Comparison of ENCODE assay signal across 22 cellular contexts in genomic region chr10:7269988-7270387, GRCh38.
DNase-seq lines count a peak whose midpoint lies in the region; ATAC-seq and TF ChIP-seq lines count a peak whose summit lies in the region.
"Had no signal": no experiment of that assay in that cellular context is flagged by ENCODE, and none has a peak within 500 bp of the region (broad histone marks: within the 10 kb centered on the region; RNA-seq: fewer than 3 reads in every experiment).

No MANE protein-coding gene starts in this region.

- POLR2A ChIA-PET in activated CD8-positive, alpha-beta T cell treated with anti-CD3 and anti-CD28 coated beads for 36 hours (lab: Charles Lee): interaction anchor here (0.7 to 1.7 kb wide), 5 partner anchors 8 to 1840 kb away, joined by 3 to 8 read pairs (median 3); no protein-coding TSS in a partner anchor
- POLR2A ChIA-PET in activated CD8-positive, alpha-beta T cell treated with anti-CD3 and anti-CD28 coated beads, Interleukin-2, amount 10 ng/mL, durations not matched to agents 7 days and 5 days (lab: Charles Lee): interaction anchor here (1.9 kb wide), 1 partner anchor 11 kb away, joined by 7 read pairs; no protein-coding TSS in a partner anchor
- POLR2A ChIA-PET in T-cell (lab: Charles Lee) (interaction anchor here in 1 of 2 donors (0.5 to 1.3 kb wide), 4 partner anchors 11 to 350 kb away, joined by 3 to 5 read pairs (median 4); no protein-coding TSS in a partner anchor), GM10248 (lab: Yijun Ruan, JAX) (no interaction called here)

- H3K4me1 ChIP-seq in esophagus muscularis mucosa (peaks cover 3 to 54% (median 34%) of the 10 kb centered on the region in 4 donors), sigmoid colon (peaks cover 0 to 33% (median 23%) of the 10 kb centered on the region in 4 donors)
- H3K4me1 ChIP-seq: colonic mucosa had no signal

- no peak for TF ChIP-seq EP300 in esophagus muscularis mucosa (IDR thresholded peaks at IDR 0.05)
- TF ChIP-seq EP300 in sigmoid colon (IDR thresholded peaks at IDR 0.05): no peak

- ATAC-seq in activated CD8-positive, alpha-beta T cell treated with anti-CD3 and anti-CD28 coated beads for 36 hours: no peak
- no peak for ATAC-seq in activated CD8-positive, alpha-beta T cell treated with anti-CD3 and anti-CD28 coated beads, Interleukin-2, amount 10 ng/mL, durations not matched to agents 7 days and 5 days
- ATAC-seq in T-cell (replicated peaks in 1 of 4) (peak in 1 of 4 experiments; percentile 16), HG02610 (IDR thresholded peaks at IDR 0.05; ENCODE audit: unreplicated experiment) (no peak), HG02798 (IDR thresholded peaks at IDR 0.05; ENCODE audit: poor library complexity, unreplicated experiment) (no peak)
- ATAC-seq: HepG2, Panc1 had no signal

- peak overlapping the region; percentile 49 to 71 (median 68) for H3K27ac ChIP-seq in esophagus muscularis mucosa (replicated peaks in 1 of 4)
- peak overlapping the region in 3 of 4 donors; percentile 39 to 61 (median 57) for H3K27ac ChIP-seq in sigmoid colon
- H3K27ac ChIP-seq: colonic mucosa had no signal

- no peak for TF ChIP-seq POLR2A in esophagus muscularis mucosa (IDR thresholded peaks at IDR 0.05; ENCODE audit: low read depth)
- no peak for TF ChIP-seq POLR2A in sigmoid colon (IDR thresholded peaks at IDR 0.05)

- no peak for TF ChIP-seq CTCF in activated CD8-positive, alpha-beta T cell treated with anti-CD3 and anti-CD28 coated beads for 36 hours (IDR thresholded peaks at IDR 0.05)
- TF ChIP-seq CTCF in esophagus muscularis mucosa (IDR thresholded peaks at IDR 0.05) (no peak), sigmoid colon (IDR thresholded peaks at IDR 0.05) (no peak), GM10248 (IDR thresholded peaks at IDR 0.05; ENCODE audit: control extremely low read depth, extremely low read depth, low read depth, missing control alignments) (no peak)

- H3K27ac Mint-ChIP-seq in activated CD8-positive, alpha-beta T cell treated with anti-CD3 and anti-CD28 coated beads for 36 hours: peak overlapping the region; percentile 63
- no peak overlapping the region for H3K27ac Mint-ChIP-seq in activated CD8-positive, alpha-beta T cell treated with anti-CD3 and anti-CD28 coated beads, Interleukin-2, amount 10 ng/mL, durations not matched to agents 7 days and 5 days
- H3K27ac Mint-ChIP-seq in T-cell: peak overlapping the region; percentile 82 to 93
- H3K27ac Mint-ChIP-seq: HFFc6 had no signal

- no peaks in the 10 kb centered on the region for H3K27me3 Mint-ChIP-seq in activated CD8-positive, alpha-beta T cell treated with anti-CD3 and anti-CD28 coated beads for 36 hours
- no peaks in the 10 kb centered on the region for H3K27me3 Mint-ChIP-seq in activated CD8-positive, alpha-beta T cell treated with anti-CD3 and anti-CD28 coated beads, Interleukin-2, amount 10 ng/mL, durations not matched to agents 7 days and 5 days (ENCODE audit: low read depth)
- no peaks in the 10 kb centered on the region for H3K27me3 Mint-ChIP-seq in T-cell

- CTCF ChIA-PET in activated CD8-positive, alpha-beta T cell treated with anti-CD3 and anti-CD28 coated beads for 36 hours (lab: Charles Lee): no interaction called here
- CTCF ChIA-PET in activated CD8-positive, alpha-beta T cell treated with anti-CD3 and anti-CD28 coated beads, Interleukin-2, amount 10 ng/mL, durations not matched to agents 7 days and 5 days (lab: Charles Lee): interaction anchor here (1.0 to 1.7 kb wide), 4 partner anchors 11 to 139 kb away, joined by 3 to 9 read pairs (median 4); no protein-coding TSS in a partner anchor
- CTCF ChIA-PET in T-cell (lab: Charles Lee) (no interaction called here), GM10248 (lab: Yijun Ruan, JAX) (interaction anchor here (1.5 to 3.3 kb wide), 2 partner anchors 8 to 9 kb away, joined by 4 to 8 read pairs; no protein-coding TSS in a partner anchor)

- no peak overlapping the region for H3K4me3 Mint-ChIP-seq in activated CD8-positive, alpha-beta T cell treated with anti-CD3 and anti-CD28 coated beads for 36 hours
- no peak overlapping the region for H3K4me3 Mint-ChIP-seq in activated CD8-positive, alpha-beta T cell treated with anti-CD3 and anti-CD28 coated beads, Interleukin-2, amount 10 ng/mL, durations not matched to agents 7 days and 5 days
- peak overlapping the region in 2 of 3 donors; percentile 13 to 50 for H3K4me3 Mint-ChIP-seq in T-cell
- H3K4me3 Mint-ChIP-seq: HFFc6 had no signal

- H3K27me3 ChIP-seq in esophagus muscularis mucosa (no peaks in the 10 kb centered on the region), sigmoid colon (no peaks in the 10 kb centered on the region)
- H3K27me3 ChIP-seq: colonic mucosa, left lung, spleen, uterus had no signal

- DNase-seq in activated CD8-positive, alpha-beta T cell treated with anti-CD3 and anti-CD28 coated beads for 36 hours: no peak
- DNase-seq in activated CD8-positive, alpha-beta T cell treated with anti-CD3 and anti-CD28 coated beads, Interleukin-2, amount 10 ng/mL, durations not matched to agents 7 days and 5 days: no peak
- DNase-seq in T-cell: no peak
- no peak for DNase-seq in esophagus muscularis mucosa (ENCODE audit: extremely low spot score)
- DNase-seq in sigmoid colon: no peak
- no peak for DNase-seq in GM10248 (ENCODE audit: extremely low spot score)
- DNase-seq: C1 segment of cervical spinal cord, colonic mucosa, DMS 273 treated with DMSO at 0.1 percent for 48 hours, head of caudate nucleus, left lung, NCI-H1092 treated with DMSO at 0.1 percent for 48 hours, NCI-H2081, NCI-H510A, spleen, T-helper 9 cell had no signal

- peaks cover 34% of the 10 kb centered on the region for H3K36me3 Mint-ChIP-seq in activated CD8-positive, alpha-beta T cell treated with anti-CD3 and anti-CD28 coated beads for 36 hours (ENCODE audit: low read depth)
- H3K36me3 Mint-ChIP-seq in activated CD8-positive, alpha-beta T cell treated with anti-CD3 and anti-CD28 coated beads, Interleukin-2, amount 10 ng/mL, durations not matched to agents 7 days and 5 days (ENCODE audit: low read depth): peaks cover 60% of the 10 kb centered on the region
- H3K36me3 Mint-ChIP-seq in T-cell: peaks cover 27% of the 10 kb centered on the region

- intact Hi-C loops in activated CD8-positive, alpha-beta T cell treated with anti-CD3 and anti-CD28 coated beads for 36 hours (cut with micrococcal nuclease): loop anchor here (10.0 kb wide), 1 partner anchor 345 kb away; no protein-coding TSS in a partner anchor
- intact Hi-C loops in esophagus muscularis mucosa (cut with DNase I): no loop called here
- intact Hi-C loops in sigmoid colon (cut with DNase I): loop anchor here (10.0 kb wide), 1 partner anchor 355 kb away; no protein-coding TSS in a partner anchor

- H3K9me3 ChIP-seq in esophagus muscularis mucosa (no peaks in the 10 kb centered on the region), sigmoid colon (no peaks in the 10 kb centered on the region)
- H3K9me3 ChIP-seq: colonic mucosa, left lung, spleen, uterus had no signal

- H3K4me1 Mint-ChIP-seq in activated CD8-positive, alpha-beta T cell treated with anti-CD3 and anti-CD28 coated beads for 36 hours (ENCODE audit: low read depth): peaks cover 59% of the 10 kb centered on the region
- peaks cover 60% of the 10 kb centered on the region for H3K4me1 Mint-ChIP-seq in activated CD8-positive, alpha-beta T cell treated with anti-CD3 and anti-CD28 coated beads, Interleukin-2, amount 10 ng/mL, durations not matched to agents 7 days and 5 days (ENCODE audit: low read depth)
- peaks cover 48 to 67% (median 61%) of the 10 kb centered on the region in 3 donors for H3K4me1 Mint-ChIP-seq in T-cell

- H3K36me3 ChIP-seq in esophagus muscularis mucosa (peaks cover 0 to 5% (median 2%) of the 10 kb centered on the region in 4 donors), sigmoid colon (no peaks in the 10 kb centered on the region)
- H3K36me3 ChIP-seq: colonic mucosa, left lung, uterus had no signal

- WGBS in esophagus muscularis mucosa: 66% methylated on average over 5 of the region's 5 CpGs
- WGBS in sigmoid colon, 2 donors: 73 to 84% methylated on average over 5 of the region's 5 CpGs

- H3K4me3 ChIP-seq in esophagus muscularis mucosa (no peak overlapping the region), sigmoid colon (no peak overlapping the region)
- H3K4me3 ChIP-seq: colonic mucosa, left lung, spleen, uterus had no signal

- H3K9me3 Mint-ChIP-seq in activated CD8-positive, alpha-beta T cell treated with anti-CD3 and anti-CD28 coated beads for 36 hours: no peaks in the 10 kb centered on the region
- no peaks in the 10 kb centered on the region for H3K9me3 Mint-ChIP-seq in activated CD8-positive, alpha-beta T cell treated with anti-CD3 and anti-CD28 coated beads, Interleukin-2, amount 10 ng/mL, durations not matched to agents 7 days and 5 days (ENCODE audit: insufficient read depth)
- H3K9me3 Mint-ChIP-seq in T-cell: peaks cover 0 to 3% (median 3%) of the 10 kb centered on the region in 3 donors

Comparison
In these comparisons a context has a peak if more than half of its experiments do, and no peak if none do; other contexts are left out.
1. CTCF ChIA-PET loops: an anchor here in activated CD8-positive, alpha-beta T cell treated with anti-CD3 and anti-CD28 coated beads, Interleukin-2, amount 10 ng/mL, durations not matched to agents 7 days and 5 days (1.0 to 1.7 kb wide) and GM10248 (1.5 to 3.3 kb wide); none called in activated CD8-positive, alpha-beta T cell treated with anti-CD3 and anti-CD28 coated beads for 36 hours and T-cell.
2. H3K4me3 Mint-ChIP-seq: peak in T-cell (2 of 3); none in activated CD8-positive, alpha-beta T cell treated with anti-CD3 and anti-CD28 coated beads for 36 hours (single experiment) and activated CD8-positive, alpha-beta T cell treated with anti-CD3 and anti-CD28 coated beads, Interleukin-2, amount 10 ng/mL, durations not matched to agents 7 days and 5 days (single experiment).